14 cellular contexts compared by ENCODE assay signal in the genomic region with DNA sequence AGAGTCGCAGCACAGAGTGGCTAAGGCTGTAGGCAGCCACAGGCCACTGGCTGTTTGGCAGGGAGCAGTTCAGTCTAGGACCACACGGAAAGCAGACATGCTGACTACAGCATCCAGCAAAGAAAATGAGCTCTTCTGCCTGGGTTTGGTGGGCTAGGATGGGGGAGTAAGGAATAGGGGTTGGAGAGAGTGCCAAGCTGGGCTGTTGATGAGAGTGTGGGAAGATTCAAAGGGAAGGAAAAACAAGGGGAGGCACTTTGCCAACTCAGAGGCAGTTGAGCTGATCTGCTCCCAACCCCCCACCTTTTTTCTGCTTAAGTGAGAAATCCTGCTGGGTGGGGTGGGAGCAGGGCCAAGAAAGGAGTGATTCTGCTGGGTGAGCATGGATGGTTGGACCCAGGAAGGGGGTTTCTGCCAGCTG. TPM values are rescaled to one million over a fixed set of nuclear protein-coding genes. Genes with fewer than 3 reads are reported as not detected.
DNase-seq lines count a peak whose midpoint lies in the region; ATAC-seq and TF ChIP-seq lines count a peak whose summit lies in the region.
"Had no signal": no experiment of that assay in that cellular context is flagged by ENCODE, and none has a peak within 500 bp of the region (broad histone marks: within the 10 kb centered on the region; RNA-seq: fewer than 3 reads in every experiment).

No MANE protein-coding gene starts in this region.

- H3K27me3 ChIP-seq in body of pancreas: no peaks in the 10 kb centered on the region
- H3K27me3 ChIP-seq in right atrium auricular region: no peaks in the 10 kb centered on the region

- no peak for TF ChIP-seq CTCF in body of pancreas (IDR thresholded peaks at IDR 0.05)
- no peak for TF ChIP-seq CTCF in right atrium auricular region (IDR thresholded peaks at IDR 0.05)

- ATAC-seq in body of pancreas: no peak
- ATAC-seq in GM19328 (IDR thresholded peaks at IDR 0.05; ENCODE audit: unreplicated experiment): no peak
- ATAC-seq: stimulated activated naive CD8-positive, alpha-beta T cell treated with anti-CD3 and anti-CD28 coated beads, Interleukin-15, Interleukin-2, amounts not matched to agents 100 U/mL and 50 U/mL, for 24 hours had no signal

- H3K27ac ChIP-seq in body of pancreas (no peak overlapping the region), right atrium auricular region (peak overlapping the region; percentile 23 to 26)

- TF ChIP-seq EP300 in Ishikawa (IDR thresholded peaks at IDR 0.05; ENCODE audit: borderline replicate concordance): no peak

- H3K4me1 ChIP-seq in body of pancreas (no peaks in the 10 kb centered on the region), right atrium auricular region (peaks cover 0 to 10% of the 10 kb centered on the region in 2 donors)

- no peak for TF ChIP-seq POLR2A in body of pancreas (IDR thresholded peaks at IDR 0.05)

- H3K36me3 ChIP-seq in body of pancreas (replicated peaks in 1 of 2; ENCODE audit: insufficient read depth in 1 of 2, low read depth in 2 of 2) (no peaks in the 10 kb centered on the region), right atrium auricular region (no peaks in the 10 kb centered on the region)

- intact Hi-C loops in body of pancreas (cut with DNase I): no loop called here

- no peaks in the 10 kb centered on the region for H3K9me3 ChIP-seq in body of pancreas
- H3K9me3 ChIP-seq in right atrium auricular region: no peaks in the 10 kb centered on the region

- 50 to 61% methylated on average over 1 to 2 of the region's 2 CpGs for WGBS in body of pancreas, 2 donors

- TF ChIP-seq RAD21 in Ishikawa (IDR thresholded peaks at IDR 0.05; ENCODE audit: low read depth): no peak

- DNase-seq in body of pancreas (peak in 3 of 4 donors; percentile 10 to 16 (median 11)), right atrium auricular region (ENCODE audit: low spot score) (no peak), smooth muscle cell of the brain vasculature (ENCODE audit: low read depth, low spot score) (peak; percentile 17), pons (ENCODE audit: low spot score) (no peak)
- no peak for DNase-seq in activated CD4-positive, CD25-positive, alpha-beta regulatory T cell treated with anti-CD3 and anti-CD28 coated beads, Interleukin-2, amount 50 U/mL, for 72 hours
- DNase-seq: activated effector memory CD4-positive, alpha-beta T cell treated with anti-CD3 and anti-CD28 coated beads, Interleukin-2, amount 50 U/mL, for 16 hours; COR-L47; NCI-H1436 treated with DMSO at 0.1 percent for 48 hours; stimulated activated CD4-positive, alpha-beta T cell treated with anti-CD3 and anti-CD28 coated beads, Interleukin-4, amount 100 ng/mL, for 24 hours; stimulated activated naive CD8-positive, alpha-beta T cell treated with anti-CD3 and anti-CD28 coated beads, Interleukin-15, Interleukin-2, amounts not matched to agents 100 U/mL and 50 U/mL, for 24 hours had no signal

- H3K4me3 ChIP-seq in body of pancreas: no peak overlapping the region
- H3K4me3 ChIP-seq in right atrium auricular region: no peak overlapping the region

TF ChIP-seq in Ishikawa, 13 proteins besides CTCF, POLR2A, EP300 and RAD21:
- TF ChIP-seq NFIC (IDR thresholded peaks at IDR 0.05): peak; percentile 33; the same call in 1 of the 2 replicates
- TF ChIP-seq ZBTB7A (IDR thresholded peaks at IDR 0.05; ENCODE audit: low read depth): no peak
- TF ChIP-seq YY1 (IDR thresholded peaks at IDR 0.05; ENCODE audit: low read depth): no peak

RNA-seq across cellular contexts. Expression of gene SVEP1, which starts 35.9 kb away (rescaled TPM):
- total RNA-seq in body of pancreas (10 to 100 TPM; 23.7 to 34.0 TPM), right atrium auricular region (10 to 100 TPM; 12.7 to 20.0 TPM)
- total RNA-seq: OCI-LY7; T-helper 1 cell treated with Interleukin-12 subunit alpha and Interleukin-12 subunit beta and Interleukin-4 antibody, amounts not matched to agents 30 ng/mL and 1 ng/mL, for 36 hours had no signal

Comparison
In these comparisons a context has a peak if more than half of its experiments do, and no peak if none do; other contexts are left out.
1. DNase-seq: peak in body of pancreas (3 of 4) and smooth muscle cell of the brain vasculature (single experiment); none in right atrium auricular region (single experiment), activated CD4-positive, CD25-positive, alpha-beta regulatory T cell treated with anti-CD3 and anti-CD28 coated beads, Interleukin-2, amount 50 U/mL, for 72 hours (single experiment) and pons (single experiment).
2. H3K27ac ChIP-seq: peak in right atrium auricular region (2 of 2); none in body of pancreas (0 of 4).